11 cellular contexts compared by ENCODE assay signal in the genomic region with DNA sequence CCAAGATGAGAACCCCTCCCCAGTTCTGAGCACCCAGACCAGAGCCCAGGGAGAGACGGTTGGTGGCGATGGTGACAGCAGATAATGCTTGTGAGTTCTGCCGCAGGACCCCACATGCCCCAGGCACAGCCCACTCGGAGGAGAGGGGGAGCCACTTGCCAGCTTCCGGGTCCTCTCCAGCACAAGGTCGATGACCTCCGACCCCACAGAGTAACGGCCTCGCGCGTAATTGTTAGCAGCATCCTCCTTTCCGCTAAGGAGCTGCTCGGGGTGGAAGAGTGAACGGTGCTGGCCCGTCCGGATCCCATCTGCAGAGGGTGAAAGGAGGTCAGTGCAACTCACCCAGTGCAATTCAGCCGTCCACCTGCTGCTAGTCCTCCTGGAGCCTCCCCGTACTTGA. TPM values are rescaled to one million over a fixed set of nuclear protein-coding genes. Genes with fewer than 3 reads are reported as not detected.
"Had no signal": no experiment of that assay in that cellular context is flagged by ENCODE, and none has a peak within 500 bp of the region (broad histone marks: within the 10 kb centered on the region; RNA-seq: fewer than 3 reads in every experiment).

No MANE protein-coding gene starts in this region.

- ATAC-seq: HCT116, K562 had no signal

- DNase-seq: GM23248, GOT3, H7, HFFc6, IMR-90 had no signal

- H3K27ac ChIP-seq: GM23248, HL-60 had no signal

- H2AFZ ChIP-seq: GM23248 had no signal

- H3K4me3 ChIP-seq: GM23248, HAP-1, K562 had no signal

- H3K4me1 ChIP-seq: HAP-1 had no signal

- H3K36me3 ChIP-seq: HAP-1 had no signal

- H3K9me3 ChIP-seq: HAP-1 had no signal

RNA-seq across cellular contexts. Expression of a gene that starts 9.5 kb away (rescaled TPM):
- total RNA-seq: GM23248, H4, H7, HFFc6, HT1080, IMR-90 had no signal
- polyA plus RNA-seq: GM23248, IMR-90 had no signal

RNA-seq across cellular contexts. Expression of a gene that starts 30.4 kb away (rescaled TPM):
- total RNA-seq: GM23248, H4, H7, HFFc6, HT1080, IMR-90, K562 had no signal
- polyA plus RNA-seq: GM23248, IMR-90, K562 had no signal
